Comparison of ENCODE assay signal across 17 cellular contexts in the genomic region with DNA sequence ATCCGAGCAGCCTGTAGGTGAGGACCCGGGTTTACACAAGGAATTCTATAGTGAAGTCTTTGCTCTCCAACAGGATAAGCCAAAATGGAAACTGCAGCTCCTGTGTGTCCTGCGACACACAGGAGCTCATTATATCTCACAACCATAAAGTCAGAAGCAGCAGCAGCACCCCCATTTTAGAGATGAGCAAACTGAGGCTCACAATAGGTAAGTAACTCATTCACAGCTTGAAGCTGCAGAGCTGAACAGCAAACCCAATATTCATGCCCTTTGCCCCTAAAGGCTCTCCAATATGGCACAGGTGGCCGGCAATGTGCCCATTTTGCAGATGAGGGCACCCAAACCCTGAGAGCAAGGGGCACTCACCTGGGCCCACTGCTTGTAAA. TPM values are rescaled to one million over a fixed set of nuclear protein-coding genes. Genes with fewer than 3 reads are reported as not detected.
A peak's percentile ranks its signal among the peaks of the same experiment; 100 is the strongest.
DNase-seq lines count a peak whose midpoint lies in the region; ATAC-seq and TF ChIP-seq lines count a peak whose summit lies in the region.
"Had no signal": no experiment of that assay in that cellular context is flagged by ENCODE, and none has a peak within 500 bp of the region (broad histone marks: within the 10 kb centered on the region; RNA-seq: fewer than 3 reads in every experiment).

No MANE protein-coding gene starts in this region.

- peak overlapping the region; percentile 68; the same call in 1 of the 2 replicates for H3K4me2 ChIP-seq in GM23338
- H3K4me2 ChIP-seq: PC-9 had no signal

- intact Hi-C loops in adrenal gland (cut with DNase I) = loop anchor here in 1 of 2 donors (10.0 kb wide), 1 partner anchor 122 kb away; no protein-coding TSS in a partner anchor
- intact Hi-C loops in sigmoid colon (cut with DNase I) = no loop called here

- peaks cover 40% of the 10 kb centered on the region for H3K4me1 ChIP-seq in GM23338 (ENCODE audit: insufficient read depth)
- H3K4me1 ChIP-seq in adrenal gland (replicated peaks in 1 of 2) = peaks cover 33 to 61% of the 10 kb centered on the region in 2 donors
- H3K4me1 ChIP-seq in gastroesophageal sphincter = peaks cover 0 to 87% (median 40%) of the 10 kb centered on the region in 3 donors
- peaks cover 0 to 77% (median 70%) of the 10 kb centered on the region in 4 donors for H3K4me1 ChIP-seq in sigmoid colon

- H3K27ac Mint-ChIP-seq in GM23338 = no peak overlapping the region

- TF ChIP-seq POLR2A in adrenal gland (IDR thresholded peaks at IDR 0.05) (no peak), gastroesophageal sphincter (IDR thresholded peaks at IDR 0.05) (no peak), sigmoid colon (IDR thresholded peaks at IDR 0.05) (no peak)

- TF ChIP-seq EP300 in gastroesophageal sphincter (IDR thresholded peaks at IDR 0.05) (no peak), sigmoid colon (IDR thresholded peaks at IDR 0.05) (no peak)

- H3K9me3 ChIP-seq in adrenal gland (replicated peaks in 1 of 3) (no peaks in the 10 kb centered on the region), gastroesophageal sphincter (no peaks in the 10 kb centered on the region), sigmoid colon (no peaks in the 10 kb centered on the region)
- H3K9me3 ChIP-seq: MG63 had no signal

- H3K4me1 Mint-ChIP-seq in GM23338 = peaks cover 52% of the 10 kb centered on the region

- H2AFZ ChIP-seq in GM23338 = no peak overlapping the region
- H2AFZ ChIP-seq: PC-9 had no signal

- H4K20me1 ChIP-seq in GM23338 (replicated peaks; ENCODE audit: insufficient read depth) = peaks cover 62% of the 10 kb centered on the region

- H3K79me2 ChIP-seq in GM23338 (replicated peaks; ENCODE audit: insufficient read depth) = peaks cover 91% of the 10 kb centered on the region

- no peaks in the 10 kb centered on the region for H3K9me2 ChIP-seq in GM23338 (ENCODE audit: insufficient read depth)

- H3K4me3 Mint-ChIP-seq in GM23338 = no peak overlapping the region

- no peak for DNase-seq in GM23338 (ENCODE audit: low spot score)
- no peak for DNase-seq in adrenal gland
- no peak for DNase-seq in sigmoid colon
- no peak for DNase-seq in dermis blood vessel endothelial cell
- DNase-seq in activated gamma-delta T cell treated with Interleukin-2 at 50 U/mL for 16 hours = no peak
- no peak for DNase-seq in OCI-M1 (lab: John Stamatoyannopoulos, UW)
- DNase-seq: CD4-positive, alpha-beta T cell; EL; HCEC 1CT; MG63; NCI-H1092; NCI-H2081 treated with DMSO at 0.1 percent for 48 hours; NCI-H510A treated with DMSO at 0.1 percent for 48 hours; NCI-H82; PC-9 had no signal

- H3K9me3 Mint-ChIP-seq in GM23338 = no peaks in the 10 kb centered on the region
- H3K9me3 Mint-ChIP-seq: CD4-positive, alpha-beta T cell had no signal

- H3K27me3 Mint-ChIP-seq in GM23338 (ENCODE audit: insufficient read depth, low read depth, poor library complexity) = peaks cover 12% of the 10 kb centered on the region
- H3K27me3 Mint-ChIP-seq: CD4-positive, alpha-beta T cell had no signal

- H3F3A ChIP-seq in GM23338 (replicated peaks; ENCODE audit: low read depth) = peaks cover 13% of the 10 kb centered on the region; the same call in 1 of the 2 replicates

- H3K36me3 Mint-ChIP-seq in GM23338 (ENCODE audit: low read depth) = peaks cover 6% of the 10 kb centered on the region

- H3K27me3 ChIP-seq in GM23338 (ENCODE audit: insufficient read depth) = no peaks in the 10 kb centered on the region
- H3K27me3 ChIP-seq in adrenal gland = no peaks in the 10 kb centered on the region
- no peaks in the 10 kb centered on the region for H3K27me3 ChIP-seq in gastroesophageal sphincter
- no peaks in the 10 kb centered on the region for H3K27me3 ChIP-seq in sigmoid colon
- H3K27me3 ChIP-seq: MG63 had no signal

- ATAC-seq in GM23338 (no peak), gastroesophageal sphincter (no peak), HG02938 (IDR thresholded peaks at IDR 0.05; ENCODE audit: unreplicated experiment) (no peak)

- H3K27ac ChIP-seq in GM23338 (ENCODE audit: low read depth) (no peak overlapping the region), adrenal gland (peak overlapping the region in 3 of 5 donors; percentile 49 to 99 (median 97)), gastroesophageal sphincter (peak overlapping the region in 3 of 4 donors; percentile 98 to 100 (median 100)), sigmoid colon (peak overlapping the region; percentile 97 to 100 (median 99))
- H3K27ac ChIP-seq: PC-9 had no signal

- TF ChIP-seq CTCF in GM23338 (conservative IDR thresholded peaks at IDR 0.05; ENCODE audit: low read depth in 2 of 2) (no peak), adrenal gland (IDR thresholded peaks at IDR 0.05) (no peak), gastroesophageal sphincter (IDR thresholded peaks at IDR 0.05) (no peak), sigmoid colon (IDR thresholded peaks at IDR 0.05) (no peak)

- H3K36me3 ChIP-seq in GM23338 (ENCODE audit: insufficient read depth) (no peaks in the 10 kb centered on the region), adrenal gland (replicated peaks in 1 of 2) (no peaks in the 10 kb centered on the region), gastroesophageal sphincter (no peaks in the 10 kb centered on the region), sigmoid colon (no peaks in the 10 kb centered on the region)

- H3K4me3 ChIP-seq in GM23338 (no peak overlapping the region), adrenal gland (no peak overlapping the region), gastroesophageal sphincter (no peak overlapping the region), sigmoid colon (no peak overlapping the region)
- H3K4me3 ChIP-seq: MG63, PC-9 had no signal

- 59 to 70% (median 64%) methylated on average over 2 to 4 of the region's 4 CpGs; no CpG with 5 or more reads in 1 of the 4 donors for WGBS in adrenal gland, 4 donors
- 57 to 70% methylated on average over 1 to 2 of the region's 4 CpGs for WGBS in gastroesophageal sphincter (ENCODE audit: low coverage in 1 of 2), 2 donors
- 89 to 96% methylated on average over 4 of the region's 4 CpGs for WGBS in sigmoid colon, 2 donors

TF ChIP-seq in GM23338, 12 proteins besides CTCF, POLR2A, EP300 and RAD21:
- TF ChIP-seq POLR2AphosphoS5 (IDR thresholded peaks at IDR 0.05; ENCODE audit: low read depth) = no peak
- no peak for TF ChIP-seq ZNF114 (CRISPR knock-in tag; IDR thresholded peaks at IDR 0.05)
- TF ChIP-seq, protein P1, sequence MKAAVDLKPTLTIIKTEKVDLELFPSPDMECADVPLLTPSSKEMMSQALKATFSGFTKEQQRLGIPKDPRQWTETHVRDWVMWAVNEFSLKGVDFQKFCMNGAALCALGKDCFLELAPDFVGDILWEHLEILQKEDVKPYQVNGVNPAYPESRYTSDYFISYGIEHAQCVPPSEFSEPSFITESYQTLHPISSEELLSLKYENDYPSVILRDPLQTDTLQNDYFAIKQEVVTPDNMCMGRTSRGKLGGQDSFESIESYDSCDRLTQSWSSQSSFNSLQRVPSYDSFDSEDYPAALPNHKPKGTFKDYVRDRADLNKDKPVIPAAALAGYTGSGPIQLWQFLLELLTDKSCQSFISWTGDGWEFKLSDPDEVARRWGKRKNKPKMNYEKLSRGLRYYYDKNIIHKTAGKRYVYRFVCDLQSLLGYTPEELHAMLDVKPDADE (IDR thresholded peaks at IDR 0.05) = no peak
- no peak for TF ChIP-seq EZH2 (IDR thresholded peaks at IDR 0.05; ENCODE audit: low read depth, unreplicated experiment)
- no peak for TF ChIP-seq NANOG (IDR thresholded peaks at IDR 0.05; ENCODE audit: borderline replicate concordance)
- TF ChIP-seq, protein P2, sequence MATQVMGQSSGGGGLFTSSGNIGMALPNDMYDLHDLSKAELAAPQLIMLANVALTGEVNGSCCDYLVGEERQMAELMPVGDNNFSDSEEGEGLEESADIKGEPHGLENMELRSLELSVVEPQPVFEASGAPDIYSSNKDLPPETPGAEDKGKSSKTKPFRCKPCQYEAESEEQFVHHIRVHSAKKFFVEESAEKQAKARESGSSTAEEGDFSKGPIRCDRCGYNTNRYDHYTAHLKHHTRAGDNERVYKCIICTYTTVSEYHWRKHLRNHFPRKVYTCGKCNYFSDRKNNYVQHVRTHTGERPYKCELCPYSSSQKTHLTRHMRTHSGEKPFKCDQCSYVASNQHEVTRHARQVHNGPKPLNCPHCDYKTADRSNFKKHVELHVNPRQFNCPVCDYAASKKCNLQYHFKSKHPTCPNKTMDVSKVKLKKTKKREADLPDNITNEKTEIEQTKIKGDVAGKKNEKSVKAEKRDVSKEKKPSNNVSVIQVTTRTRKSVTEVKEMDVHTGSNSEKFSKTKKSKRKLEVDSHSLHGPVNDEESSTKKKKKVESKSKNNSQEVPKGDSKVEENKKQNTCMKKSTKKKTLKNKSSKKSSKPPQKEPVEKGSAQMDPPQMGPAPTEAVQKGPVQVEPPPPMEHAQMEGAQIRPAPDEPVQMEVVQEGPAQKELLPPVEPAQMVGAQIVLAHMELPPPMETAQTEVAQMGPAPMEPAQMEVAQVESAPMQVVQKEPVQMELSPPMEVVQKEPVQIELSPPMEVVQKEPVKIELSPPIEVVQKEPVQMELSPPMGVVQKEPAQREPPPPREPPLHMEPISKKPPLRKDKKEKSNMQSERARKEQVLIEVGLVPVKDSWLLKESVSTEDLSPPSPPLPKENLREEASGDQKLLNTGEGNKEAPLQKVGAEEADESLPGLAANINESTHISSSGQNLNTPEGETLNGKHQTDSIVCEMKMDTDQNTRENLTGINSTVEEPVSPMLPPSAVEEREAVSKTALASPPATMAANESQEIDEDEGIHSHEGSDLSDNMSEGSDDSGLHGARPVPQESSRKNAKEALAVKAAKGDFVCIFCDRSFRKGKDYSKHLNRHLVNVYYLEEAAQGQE (IDR thresholded peaks at IDR 0.05; ENCODE audit: unreplicated experiment) = no peak
- TF ChIP-seq JUNB (IDR thresholded peaks at IDR 0.05; ENCODE audit: unreplicated experiment) = no peak

RNA-seq across cellular contexts. Expression of a gene that starts 4.6 kb away (rescaled TPM):
- 180 and 190 TPM in 2 replicates for total RNA-seq in GM23338 (2014; rRNA removed; shearing (Covaris generic))
- polyA plus RNA-seq in GM23338 (2016; fragmentation: Nextera tagmentation; extraction: Ambion mirVana) = 69.6 and 76.5 TPM in 2 replicates
- 100 to 1,000 TPM in 7 of 8 donors, 10 to 100 TPM in 1; 85.3 to 243 (median 199) TPM for total RNA-seq in adrenal gland
- 100 to 1,000 TPM in 1 of 3 donors, 10 to 100 TPM in 2; 28.3 to 194 (median 53.3) TPM for polyA plus RNA-seq in adrenal gland
- total RNA-seq in gastroesophageal sphincter = 100 to 1,000 TPM in 2 of 4 donors, 10 to 100 TPM in 2; 67.2 to 148 (median 105) TPM
- total RNA-seq in sigmoid colon = 100 to 1,000 TPM in 1 of 4 donors, 10 to 100 TPM in 3; 42.5 to 134 (median 73.5) TPM
- 10 to 100 TPM; 18.6 to 81.8 (median 24.7) TPM for polyA plus RNA-seq in sigmoid colon
- 25.7 and 44.3 TPM in 2 replicates for total RNA-seq in dermis blood vessel endothelial cell
